ENCODE assay signal across 1 cellular context in genomic region chr6:8064638-8065518, GRCh38.
TF ChIP-seq lines count a peak whose summit lies in the region.

No MANE protein-coding gene starts in this region.

TF ChIP-seq in HepG2, 621 proteins besides CTCF, POLR2A, EP300 and RAD21 (continues in another document):
- TF ChIP-seq KMT2A (CRISPR knock-in tag; IDR thresholded peaks at IDR 0.05) (no peak), ZBTB21 (CRISPR knock-in tag; IDR thresholded peaks at IDR 0.05) (0 out of 2 replicates have a peak, but pooled peaks have one; percentile 3), GTF2F1 (IDR thresholded peaks at IDR 0.05; ENCODE audit: low read length) (peak; percentile 52; the same call in 1 of the 2 replicates), DPF2 (CRISPR knock-in tag; IDR thresholded peaks at IDR 0.05; ENCODE audit: borderline replicate concordance, low read depth) (peak; percentile 15; the same call in 1 of the 2 replicates), ZNF33A (CRISPR knock-in tag; IDR thresholded peaks at IDR 0.05; ENCODE audit: borderline replicate concordance) (0 out of 2 replicates have a peak, but pooled peaks have one; percentile 11), ZNF331 (CRISPR knock-in tag; IDR thresholded peaks at IDR 0.05) (no peak), ZNF644 (CRISPR knock-in tag; IDR thresholded peaks at IDR 0.05; ENCODE audit: low read depth) (peak; percentile 64), EHMT2 (IDR thresholded peaks at IDR 0.05; ENCODE audit: borderline replicate concordance, low read depth, low read length) (peak; percentile 67), ELF4 (CRISPR knock-in tag; IDR thresholded peaks at IDR 0.05; ENCODE audit: borderline replicate concordance) (peak; percentile 4; the same call in 1 of the 2 replicates), ZNF274 (CRISPR knock-in tag; IDR thresholded peaks at IDR 0.05) (no peak), MTF1 (CRISPR knock-in tag; IDR thresholded peaks at IDR 0.05) (no peak), ZFY (CRISPR knock-in tag; IDR thresholded peaks at IDR 0.05) (0 out of 2 replicates have a peak, but pooled peaks have one; percentile 30), CEBPZ (IDR thresholded peaks at IDR 0.05; ENCODE audit: low read length) (no peak), NCOA5 (CRISPR knock-in tag; IDR thresholded peaks at IDR 0.05) (no peak), BORCS8-MEF2B (CRISPR knock-in tag; IDR thresholded peaks at IDR 0.05) (0 out of 2 replicates have a peak, but pooled peaks have one; percentile 33), HNF4A (CRISPR knock-in tag; IDR thresholded peaks at IDR 0.05) (peak; percentile 46; the same call in 1 of the 2 replicates), TARDBP (CRISPR knock-in tag; IDR thresholded peaks at IDR 0.05) (no peak; the same call in 1 of the 2 replicates), ZNF879 (CRISPR knock-in tag; IDR thresholded peaks at IDR 0.05) (no peak), HHEX (CRISPR knock-in tag; IDR thresholded peaks at IDR 0.05) (no peak), ZNF180 (CRISPR knock-in tag; IDR thresholded peaks at IDR 0.05; ENCODE audit: borderline replicate concordance, low read depth) (no peak), PITX1 (CRISPR knock-in tag; IDR thresholded peaks at IDR 0.05) (no peak), ZNF124 (CRISPR knock-in tag; IDR thresholded peaks at IDR 0.05) (no peak), MEF2D (CRISPR knock-in tag; IDR thresholded peaks at IDR 0.05) (no peak), ZBTB4 (CRISPR knock-in tag; IDR thresholded peaks at IDR 0.05; ENCODE audit: borderline replicate concordance) (no peak), ZBTB8A (CRISPR knock-in tag; IDR thresholded peaks at IDR 0.05; ENCODE audit: borderline replicate concordance, low read depth) (no peak), RCOR2 (CRISPR knock-in tag; IDR thresholded peaks at IDR 0.05) (0 out of 2 replicates have a peak, but pooled peaks have one; percentile 3), HNF4G (IDR thresholded peaks at IDR 0.05; ENCODE audit: borderline replicate concordance, low read depth, low read length) (peak; percentile 54), HNF4G (CRISPR knock-in tag; IDR thresholded peaks at IDR 0.05; ENCODE audit: borderline replicate concordance, low read depth) (no peak), SNAI1 (CRISPR knock-in tag; IDR thresholded peaks at IDR 0.05; ENCODE audit: borderline replicate concordance) (0 out of 2 replicates have a peak, but pooled peaks have one; percentile 51), SSRP1 (CRISPR knock-in tag; IDR thresholded peaks at IDR 0.05) (peak; percentile 59; the same call in 1 of the 2 replicates), ZNF276 (CRISPR knock-in tag; IDR thresholded peaks at IDR 0.05; ENCODE audit: low read depth) (0 out of 2 replicates have a peak, but pooled peaks have one; percentile 66), SALL2 (CRISPR knock-in tag; IDR thresholded peaks at IDR 0.05) (no peak), TEF (CRISPR knock-in tag; IDR thresholded peaks at IDR 0.05) (peak; percentile 69), POLR2AphosphoS5 (IDR thresholded peaks at IDR 0.05; ENCODE audit: low read depth, low read length) (peak; percentile 94), CREM (IDR thresholded peaks at IDR 0.05) (peak; percentile 10; the same call in 1 of the 2 replicates), CREM (CRISPR knock-in tag; IDR thresholded peaks at IDR 0.05) (no peak), STAT5B (CRISPR knock-in tag; IDR thresholded peaks at IDR 0.05) (no peak), GFI1 (CRISPR knock-in tag; IDR thresholded peaks at IDR 0.05; ENCODE audit: borderline replicate concordance) (0 out of 2 replicates have a peak, but pooled peaks have one; percentile 4), CREB1 (IDR thresholded peaks at IDR 0.05) (no peak), CREB1 (CRISPR knock-in tag; IDR thresholded peaks at IDR 0.05) (peak; percentile 80), PRPF4 (IDR thresholded peaks at IDR 0.05; ENCODE audit: low read depth, low read length, poor library complexity, severe bottlenecking) (no peak), TCF12 (IDR thresholded peaks at IDR 0.05) (no peak), TCF12 (CRISPR knock-in tag; IDR thresholded peaks at IDR 0.05) (0 out of 2 replicates have a peak, but pooled peaks have one; percentile 20), ZNF503 (CRISPR knock-in tag; IDR thresholded peaks at IDR 0.05) (no peak), ZSCAN22 (CRISPR knock-in tag; IDR thresholded peaks at IDR 0.05) (0 out of 2 replicates have a peak, but pooled peaks have one; percentile 19), ASH2L (IDR thresholded peaks at IDR 0.05; ENCODE audit: insufficient read length, low read depth, low read length) (peak; percentile 15), ARNTL (CRISPR knock-in tag; IDR thresholded peaks at IDR 0.05) (peak; percentile 20; the same call in 1 of the 2 replicates), HOXA7 (CRISPR knock-in tag; IDR thresholded peaks at IDR 0.05) (no peak), LCORL (IDR thresholded peaks at IDR 0.05) (peak; percentile 75; the same call in 1 of the 2 replicates), LCORL (CRISPR knock-in tag; IDR thresholded peaks at IDR 0.05) (no peak), ATF7-NPFF (CRISPR knock-in tag; IDR thresholded peaks at IDR 0.05; ENCODE audit: low read depth) (0 out of 2 replicates have a peak, but pooled peaks have one; percentile 29), ZNF761 (CRISPR knock-in tag; conservative IDR thresholded peaks at IDR 0.05) (0 out of 2 replicates have a peak, but pooled peaks have one; percentile 22), SOX5 (CRISPR knock-in tag; IDR thresholded peaks at IDR 0.05; ENCODE audit: borderline replicate concordance) (no peak), ZNF142 (CRISPR knock-in tag; IDR thresholded peaks at IDR 0.05) (no peak), MXD4 (CRISPR knock-in tag; IDR thresholded peaks at IDR 0.05) (no peak; the same call in 1 of the 2 replicates)
